ENCODE assay signal across 10 cellular contexts in genomic region chr18:48003426-48004349, GRCh38.
DNase-seq lines count a peak whose midpoint lies in the region; ATAC-seq and TF ChIP-seq lines count a peak whose summit lies in the region.
"Had no signal": no experiment of that assay in that cellular context is flagged by ENCODE, and none has a peak within 500 bp of the region (broad histone marks: within the 10 kb centered on the region; RNA-seq: fewer than 3 reads in every experiment).

No MANE protein-coding gene starts in this region.

- intact Hi-C loops in left ventricle myocardium superior (cut with micrococcal nuclease): no loop called here
- intact Hi-C loops in spleen (cut with DNase I; ENCODE audit: low total_unique reads): no loop called here

- TF ChIP-seq CTCF in spleen (IDR thresholded peaks at IDR 0.05 in 8 of 11, conservative IDR thresholded peaks at IDR 0.05 in 3 of 11): no peak

- DNase-seq in Jurkat, Clone E6-1 (ENCODE audit: low read depth, low spot score): peak; percentile 79
- DNase-seq in SW 1271 (lab: John Stamatoyannopoulos, UW) (peak; percentile 45 to 63), left ventricle myocardium superior (peak; percentile 33), spleen (no peak), DMS 273 treated with DMSO at 0.1 percent for 48 hours (lab: John Stamatoyannopoulos, UW) (no peak), amniotic stem cell (lab: John Stamatoyannopoulos, UW) (no peak)
- DNase-seq: erythroblast, ovary, substantia nigra had no signal

- peak overlapping the region; percentile 47 to 80 (median 62) for H3K27ac ChIP-seq in spleen
- H3K27ac ChIP-seq: ovary had no signal

- peaks cover 0 to 25% (median 10%) of the 10 kb centered on the region in 7 donors for H3K27me3 ChIP-seq in spleen (replicated peaks in 1 of 7)
- H3K27me3 ChIP-seq: ovary had no signal

- H3K9me3 ChIP-seq in spleen: no peaks in the 10 kb centered on the region
- H3K9me3 ChIP-seq: ovary had no signal

- ATAC-seq in left ventricle myocardium superior (peak; percentile 40), GM19397 (IDR thresholded peaks at IDR 0.05; ENCODE audit: unreplicated experiment) (no peak)

- no peak overlapping the region for H3K4me3 ChIP-seq in Jurkat, Clone E6-1 (ENCODE audit: low read length)
- no peak overlapping the region for H3K4me3 ChIP-seq in spleen
- H3K4me3 ChIP-seq: ovary had no signal

- 45 to 61% (median 53%) methylated on average over 10 of the region's 10 CpGs for WGBS in spleen, 5 donors

- H3K4me1 ChIP-seq in spleen: peaks cover 0 to 38% (median 19%) of the 10 kb centered on the region in 6 donors

- no peaks in the 10 kb centered on the region for H3K36me3 ChIP-seq in spleen
- H3K36me3 ChIP-seq: ovary had no signal

- TF ChIP-seq POLR2A in spleen (IDR thresholded peaks at IDR 0.05): peak in 1 of 3 donors; percentile 1

Comparison
In these comparisons a context has a peak if more than half of its experiments do, and no peak if none do; other contexts are left out.
1. DNase-seq: peak in Jurkat, Clone E6-1 (single experiment), SW 1271 (2 of 2) and left ventricle myocardium superior (single experiment); none in spleen (single experiment), DMS 273 treated with DMSO at 0.1 percent for 48 hours (single experiment) and amniotic stem cell (single experiment).